In genomic region chr7:20327047-20327446, GRCh38 we compare ENCODE assay signal across 17 cellular contexts. TPM values are rescaled to one million over a fixed set of nuclear protein-coding genes. Genes with fewer than 3 reads are reported as not detected.
A peak's percentile ranks its signal among the peaks of the same experiment; 100 is the strongest.
DNase-seq lines count a peak whose midpoint lies in the region; ATAC-seq, FAIRE-seq and TF ChIP-seq lines count a peak whose summit lies in the region.
"Had no signal": no experiment of that assay in that cellular context is flagged by ENCODE, and none has a peak within 500 bp of the region (broad histone marks: within the 10 kb centered on the region; RNA-seq: fewer than 3 reads in every experiment).

No MANE protein-coding gene starts in this region.

- 34 to 54% methylated on average over 1 of the region's 1 CpG for WGBS in tibial nerve, 2 donors

- H3K79me2 ChIP-seq in astrocyte (ENCODE audit: insufficient read depth, low read length) = peaks cover 12% of the 10 kb centered on the region

- H3K27me3 ChIP-seq in astrocyte (ENCODE audit: insufficient read depth, low read length) = no peaks in the 10 kb centered on the region
- no peaks in the 10 kb centered on the region for H3K27me3 ChIP-seq in tibial nerve

- no peak for ATAC-seq in GM18502 (IDR thresholded peaks at IDR 0.05; ENCODE audit: poor library complexity, unreplicated experiment)
- no peak for ATAC-seq in HG02973 (IDR thresholded peaks at IDR 0.05; ENCODE audit: unreplicated experiment)

- no peak overlapping the region for H3K9ac ChIP-seq in astrocyte (ENCODE audit: low read length)
- H3K9ac ChIP-seq: BLaER1 had no signal

- TF ChIP-seq POLR2A in H54 (IDR thresholded peaks at IDR 0.05; ENCODE audit: low read depth, low read length) (no peak), tibial nerve (IDR thresholded peaks at IDR 0.05) (no peak)

- H3K4me2 ChIP-seq in astrocyte (ENCODE audit: low read length) = peak overlapping the region; percentile 36
- H3K4me2 ChIP-seq: BLaER1 had no signal

- DNase-seq in H54 (ENCODE audit: insufficient read length, low spot score) (no peak), astrocyte (ENCODE audit: low read depth) (peak; percentile 88), fibroblast of pulmonary artery (ENCODE audit: low read depth) (peak; percentile 63), tibial nerve (ENCODE audit: low spot score in 2 of 2) (no peak), COLO668 (lab: John Stamatoyannopoulos, UW; ENCODE audit: unreplicated experiment) (no peak)
- DNase-seq: activated CD4-positive, alpha-beta T cell treated with anti-CD3 and anti-CD28 coated beads, Interleukin-2, amount 50 U/mL, for 1 hour; activated naive CD4-positive, alpha-beta T cell treated with anti-CD3 and anti-CD28 coated beads, Interleukin-2, amount 10 ng/mL, durations not matched to agents 7 days and 5 days; DMS 273 treated with DMSO at 0.1 percent for 48 hours; effector CD4-positive, alpha-beta T cell; NCI-H1417; NCI-H2171 had no signal

- H3K4me1 ChIP-seq in astrocyte (ENCODE audit: insufficient read depth, low read length) (peaks cover 14% of the 10 kb centered on the region), tibial nerve (peaks cover 0 to 15% (median 3%) of the 10 kb centered on the region in 4 donors)

- no peaks in the 10 kb centered on the region for H3K36me3 ChIP-seq in astrocyte (ENCODE audit: insufficient read depth, low read length)
- H3K36me3 ChIP-seq in tibial nerve = no peaks in the 10 kb centered on the region
- H3K36me3 ChIP-seq: BLaER1, cardiac muscle cell had no signal

- H3K4me1 Mint-ChIP-seq in astrocyte (ENCODE audit: low read depth, unreplicated experiment) = no peaks in the 10 kb centered on the region

- TF ChIP-seq CTCF in astrocyte (IDR thresholded peaks at IDR 0.05; ENCODE audit: insufficient read depth, low read depth, low read length) = no peak
- TF ChIP-seq CTCF in fibroblast of pulmonary artery (IDR thresholded peaks at IDR 0.05; ENCODE audit: low read length, missing control alignments) = no peak
- no peak for TF ChIP-seq CTCF in tibial nerve (IDR thresholded peaks at IDR 0.05)

- H3K36me3 Mint-ChIP-seq in astrocyte (ENCODE audit: low read depth, unreplicated experiment) = no peaks in the 10 kb centered on the region
- H3K36me3 Mint-ChIP-seq: activated naive CD4-positive, alpha-beta T cell treated with anti-CD3 and anti-CD28 coated beads, Interleukin-2, amount 10 ng/mL, durations not matched to agents 7 days and 5 days had no signal

- no peak overlapping the region for H3K4me3 Mint-ChIP-seq in astrocyte (ENCODE audit: unreplicated experiment)
- H3K4me3 Mint-ChIP-seq: activated naive CD4-positive, alpha-beta T cell treated with anti-CD3 and anti-CD28 coated beads, Interleukin-2, amount 10 ng/mL, durations not matched to agents 7 days and 5 days had no signal

- H3K27me3 Mint-ChIP-seq in astrocyte (ENCODE audit: low read depth, unreplicated experiment) = no peaks in the 10 kb centered on the region

- H3K27ac ChIP-seq in astrocyte (ENCODE audit: low read depth, low read length) (no peak overlapping the region), tibial nerve (peak overlapping the region; percentile 5 to 98 (median 54))
- H3K27ac ChIP-seq: BLaER1, cardiac muscle cell had no signal

- H2AFZ ChIP-seq in astrocyte (ENCODE audit: low read depth, low read length) = no peak overlapping the region

- no peaks in the 10 kb centered on the region for H3K9me3 Mint-ChIP-seq in astrocyte (ENCODE audit: unreplicated experiment)
- H3K9me3 Mint-ChIP-seq: activated naive CD4-positive, alpha-beta T cell treated with anti-CD3 and anti-CD28 coated beads, Interleukin-2, amount 10 ng/mL, durations not matched to agents 7 days and 5 days had no signal

- no peak for TF ChIP-seq EP300 in tibial nerve (IDR thresholded peaks at IDR 0.05)

- peak; percentile 6 for FAIRE-seq in H54 (lab: Jason Lieb, UNC)
- FAIRE-seq in astrocyte (lab: Jason Lieb, UNC) = no peak
- FAIRE-seq: TTC549 had no signal

- H3K4me3 ChIP-seq in astrocyte (ENCODE audit: insufficient read depth, low read depth, low read length) (no peak overlapping the region), fibroblast of pulmonary artery (replicated peaks; ENCODE audit: low read depth, low read length) (no peak overlapping the region), tibial nerve (no peak overlapping the region)
- H3K4me3 ChIP-seq: BLaER1, cardiac muscle cell, lung had no signal

- no peak overlapping the region for H3K27ac Mint-ChIP-seq in astrocyte (ENCODE audit: unreplicated experiment)
- H3K27ac Mint-ChIP-seq: activated naive CD4-positive, alpha-beta T cell treated with anti-CD3 and anti-CD28 coated beads, Interleukin-2, amount 10 ng/mL, durations not matched to agents 7 days and 5 days had no signal

- peaks cover 4% of the 10 kb centered on the region for H4K20me1 ChIP-seq in astrocyte (ENCODE audit: insufficient read depth, low read length)

- H3K9me3 ChIP-seq in astrocyte (ENCODE audit: insufficient read depth, low read depth, low read length) = no peaks in the 10 kb centered on the region
- H3K9me3 ChIP-seq in tibial nerve = no peaks in the 10 kb centered on the region
- H3K9me3 ChIP-seq: BLaER1 had no signal

RNA-seq across cellular contexts. Expression of gene ITGB8, which starts 3.7 kb away (rescaled TPM):
- total RNA-seq in astrocyte (10.8 and 11.1 TPM in 2 replicates), tibial nerve (100 to 1,000 TPM; 199 to 606 (median 388) TPM)

Comparison
In these comparisons a context has a peak if more than half of its experiments do, and no peak if none do; other contexts are left out.
1. DNase-seq: peak in astrocyte (single experiment) and fibroblast of pulmonary artery (single experiment); none in H54 (single experiment), tibial nerve (0 of 2) and COLO668 (single experiment).
2. RNA of gene ITGB8, which starts 3.7 kb away (total RNA-seq): 199 to 606 TPM in tibial nerve; 10.8 to 11.1 TPM in astrocyte; every median in the first group is over 10 times any median in the second.